ENCODE assay signal across 8 cellular contexts in the genomic region with DNA sequence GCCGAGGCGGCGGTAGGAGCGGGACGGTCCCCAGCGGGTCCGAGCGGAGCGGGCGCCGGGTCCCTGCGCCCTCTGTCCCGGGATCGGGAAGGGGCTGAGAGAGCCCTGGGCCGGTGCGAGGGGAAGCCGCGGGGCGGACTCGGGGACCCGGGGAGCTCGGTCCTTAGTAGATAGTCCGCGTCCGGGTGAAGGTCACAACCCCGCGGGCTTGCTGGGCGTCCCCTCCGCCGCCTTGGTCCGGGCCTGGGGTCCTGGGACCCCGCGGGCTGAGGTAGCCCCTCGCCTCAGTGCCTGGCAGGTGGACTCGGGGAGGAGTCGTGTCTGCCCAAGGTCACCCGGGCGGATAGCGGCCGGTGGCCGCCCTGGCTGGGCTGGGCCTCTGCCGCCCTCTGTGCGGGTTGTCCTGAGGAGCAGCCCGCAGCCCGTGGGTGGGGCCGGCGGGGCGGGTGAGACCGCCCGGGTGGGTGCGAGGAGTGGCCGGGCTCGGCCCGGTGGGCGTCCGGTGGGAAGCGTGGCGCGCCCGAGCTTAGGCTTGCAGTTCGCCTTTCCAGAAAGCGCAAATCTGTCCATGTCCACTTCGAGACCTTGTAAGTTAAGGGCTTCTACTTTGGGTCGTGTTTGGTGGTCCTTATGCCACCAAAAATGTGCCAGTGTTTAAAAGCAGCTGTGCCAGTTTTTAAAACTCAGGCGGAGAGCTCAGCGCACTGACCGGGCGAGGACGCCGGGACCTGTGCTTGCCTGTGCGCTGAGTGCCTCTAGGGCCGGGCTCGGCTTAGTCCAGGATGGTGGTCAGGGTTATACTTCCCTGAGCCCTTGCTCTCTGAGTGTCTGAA. TPM values are rescaled to one million over a fixed set of nuclear protein-coding genes. Genes with fewer than 3 reads are reported as not detected.
DNase-seq lines count a peak whose midpoint lies in the region; ATAC-seq, FAIRE-seq and TF ChIP-seq lines count a peak whose summit lies in the region.

No MANE protein-coding gene starts in this region.

- H3K4me3 ChIP-seq in WI38 (ENCODE audit: low read depth, low read length) (peak overlapping the region; percentile 93), endothelial cell of umbilical vein (replicated peaks in 1 of 3; ENCODE audit: insufficient read depth in 1 of 3, low read depth in 1 of 3, low read length in 3 of 3) (peak overlapping the region; percentile 86 to 95 (median 94)), mucosa of stomach (ENCODE audit: low read length) (peak overlapping the region; percentile 62), transverse colon (peak overlapping the region; percentile 89 to 99 (median 96))

- TF ChIP-seq CTCF in WI38 (IDR thresholded peaks at IDR 0.05; ENCODE audit: low read depth, low read length) (no peak), endothelial cell of umbilical vein (IDR thresholded peaks at IDR 0.05; ENCODE audit: extremely low read depth in 1 of 2, insufficient read depth in 1 of 2, low read depth in 1 of 2, low read length in 2 of 2) (no peak), transverse colon (IDR thresholded peaks at IDR 0.05) (no peak)

- H3K9me3 ChIP-seq in endothelial cell of umbilical vein (replicated peaks; ENCODE audit: control insufficient read depth, insufficient read depth, low read length), result no peaks in the 10 kb centered on the region
- no peaks in the 10 kb centered on the region for H3K9me3 ChIP-seq in mucosa of stomach (ENCODE audit: control insufficient read depth, low read length)
- no peaks in the 10 kb centered on the region for H3K9me3 ChIP-seq in transverse colon

- peak; percentile 31 for ATAC-seq in GM21528 (IDR thresholded peaks at IDR 0.05; ENCODE audit: low FRiP score, unreplicated experiment)

- no TSS peak for BruUV-seq in endothelial cell of umbilical vein (replicated peaks; lab: Mats Ljungman, UMichigan)

- H3K4me1 ChIP-seq in endothelial cell of umbilical vein (ENCODE audit: control insufficient read depth, extremely low read depth, insufficient read depth, low read length) (peaks cover 44% of the 10 kb centered on the region), mucosa of stomach (ENCODE audit: control insufficient read depth, insufficient read depth, low read length) (no peaks in the 10 kb centered on the region), transverse colon (peaks cover 0 to 48% (median 17%) of the 10 kb centered on the region in 4 donors)

- dilution Hi-C loops in endothelial cell of umbilical vein (cut with MboI; ENCODE audit: extremely low pct_ligation_motif_present, low sequenced_read_pairs), result no loop called here

- intact Hi-C loops in endothelial cell of umbilical vein (cut with micrococcal nuclease) (loop anchor here (1.0 to 2.0 kb wide), 3 partner anchors 30 to 92 kb away; partner anchors contain the start of gene PDCD6), transverse colon (cut with DNase I; ENCODE audit: low total_unique reads) (no loop called here)

- peaks cover 5% of the 10 kb centered on the region for H4K20me1 ChIP-seq in endothelial cell of umbilical vein (replicated peaks; ENCODE audit: control insufficient read depth, extremely low read depth, insufficient read depth, low read length)

- H3K4me2 ChIP-seq in endothelial cell of umbilical vein (ENCODE audit: insufficient read depth, low read length), result peak overlapping the region; percentile 99

- CTCF ChIA-PET in endothelial cell of umbilical vein (lab: Charles Lee), result interaction anchor here (1.0 to 3.5 kb wide), 8 partner anchors 11 to 228 kb away, joined by 3 to 36 read pairs (median 3); no protein-coding TSS in a partner anchor

- no peak for TF ChIP-seq EP300 in transverse colon (IDR thresholded peaks at IDR 0.05; ENCODE audit: low read depth)

- WGBS in transverse colon (ENCODE audit: low coverage in 1 of 2), 2 donors, result 0% methylated on average over 1 to 16 of the region's 73 CpGs

- H3K27ac ChIP-seq in endothelial cell of umbilical vein (ENCODE audit: insufficient read depth, low read depth, low read length) (peak overlapping the region; percentile 70), transverse colon (peak overlapping the region; percentile 91 to 97 (median 96))

- H3K27me3 ChIP-seq in endothelial cell of umbilical vein (ENCODE audit: control insufficient read depth in 2 of 2, insufficient read depth in 2 of 2, low read length in 2 of 2) (no peaks in the 10 kb centered on the region), mucosa of stomach (ENCODE audit: control insufficient read depth, insufficient read depth, low read length) (no peaks in the 10 kb centered on the region), transverse colon (no peaks in the 10 kb centered on the region)

- POLR2A ChIA-PET in endothelial cell of umbilical vein (lab: Charles Lee), result interaction anchor here (1.1 to 1.4 kb wide), 2 partner anchors 30 to 52 kb away, joined by 3 read pairs; partner anchors contain the start of gene PDCD6

- TF ChIP-seq POLR2A in endothelial cell of umbilical vein (IDR thresholded peaks at IDR 0.05; ENCODE audit: low read depth, low read length) (no peak), transverse colon (IDR thresholded peaks at IDR 0.05) (no peak)

- H3K36me3 ChIP-seq in endothelial cell of umbilical vein (ENCODE audit: control insufficient read depth in 2 of 2, extremely low read depth in 1 of 2, insufficient read depth in 2 of 2, low read length in 2 of 2), result no peaks in the 10 kb centered on the region
- no peaks in the 10 kb centered on the region for H3K36me3 ChIP-seq in mucosa of stomach (ENCODE audit: control insufficient read depth, insufficient read depth, low read length)
- no peaks in the 10 kb centered on the region for H3K36me3 ChIP-seq in transverse colon

- H3K9me1 ChIP-seq in endothelial cell of umbilical vein (replicated peaks; ENCODE audit: control insufficient read depth, extremely low read depth, insufficient read depth, low read length), result no peaks in the 10 kb centered on the region

- peak overlapping the region; percentile 50 for H2AFZ ChIP-seq in endothelial cell of umbilical vein (ENCODE audit: low read depth, low read length)

- in situ Hi-C loops in transverse colon (cut with MboI; ENCODE audit: low pct_ligation_motif_present in 1 of 4, low pct_unique_long_range_greater_than_20kb in 1 of 4, low sequenced_read_pairs in 3 of 4), result no loop called here

- H3K79me2 ChIP-seq in endothelial cell of umbilical vein (ENCODE audit: control insufficient read depth, insufficient read depth, low read length), result peaks cover 66% of the 10 kb centered on the region

- peak overlapping the region; percentile 79 for H3K9ac ChIP-seq in endothelial cell of umbilical vein (replicated peaks; ENCODE audit: extremely low read depth, insufficient read depth, low read length)
- H3K9ac ChIP-seq in mucosa of stomach (ENCODE audit: low read length), result peak overlapping the region; percentile 88

- DNase-seq in ELR (ENCODE audit: low read depth) (peak; percentile 65), HuH-7.5 (ENCODE audit: low spot score) (peak; percentile 23), endothelial cell of umbilical vein (ENCODE audit: low read depth, low spot score) (peak; percentile 56), transverse colon (peak; percentile 50), NCI-H446 treated with DMSO at 0.1 percent for 48 hours (lab: John Stamatoyannopoulos, UW) (no peak)

- no peak for FAIRE-seq in endothelial cell of umbilical vein (lab: Jason Lieb, UNC)

TF ChIP-seq in endothelial cell of umbilical vein, 7 proteins besides CTCF, POLR2A, EP300 and RAD21 (continues in another document):
- TF ChIP-seq JUN (IDR thresholded peaks at IDR 0.05; ENCODE audit: borderline replicate concordance, insufficient read depth, insufficient read length, low read depth), result no peak

RNA-seq across cellular contexts. Expression of gene SDHA, which starts 0.6 kb away (rescaled TPM):
- total RNA-seq in endothelial cell of umbilical vein (142 and 153 TPM in 2 replicates), transverse colon (100 to 1,000 TPM; 155 to 471 (median 250) TPM)
- polyA plus RNA-seq in endothelial cell of umbilical vein, result 97.0 and 121 TPM in 2 replicates
- 87.2 and 103 TPM in 2 replicates for polyA plus RNA-seq in endothelial cell of umbilical vein (2011; cell fraction: cytosol; rRNA removed)
- polyA plus RNA-seq in endothelial cell of umbilical vein (2011; cell fraction: nucleus; rRNA removed), result 131 and 141 TPM in 2 replicates
- polyA plus RNA-seq in endothelial cell of umbilical vein (2012), result 179 and 191 TPM in 2 replicates
- polyA minus RNA-seq in endothelial cell of umbilical vein, result 273 and 275 TPM in 2 replicates
- polyA minus RNA-seq in endothelial cell of umbilical vein (2011; cell fraction: cytosol; rRNA and poly(A)+ RNA removed), result 203 TPM
- 149 and 158 TPM in 2 replicates for polyA minus RNA-seq in endothelial cell of umbilical vein (2011; cell fraction: nucleus; rRNA and poly(A)+ RNA removed)

RNA-seq across cellular contexts. Expression of gene CCDC127, which starts 0.7 kb away (rescaled TPM):
- 5.3 and 6.3 TPM in 2 replicates for total RNA-seq in endothelial cell of umbilical vein
- polyA plus RNA-seq in endothelial cell of umbilical vein, result 3.2 and 3.4 TPM in 2 replicates
- polyA plus RNA-seq in endothelial cell of umbilical vein (2011; cell fraction: cytosol; rRNA removed), result 3.9 and 4.0 TPM in 2 replicates
- 3.8 TPM in 2 replicates for polyA plus RNA-seq in endothelial cell of umbilical vein (2011; cell fraction: nucleus; rRNA removed)
- polyA plus RNA-seq in endothelial cell of umbilical vein (2012), result 3.3 TPM in 2 replicates
- polyA minus RNA-seq in endothelial cell of umbilical vein, result 3.8 and 5.7 TPM in 2 replicates
- polyA minus RNA-seq in endothelial cell of umbilical vein (2011; cell fraction: cytosol; rRNA and poly(A)+ RNA removed), result 3.9 TPM
- 3.4 and 4.7 TPM in 2 replicates for polyA minus RNA-seq in endothelial cell of umbilical vein (2011; cell fraction: nucleus; rRNA and poly(A)+ RNA removed)
- total RNA-seq in transverse colon, result 1 to 10 TPM; 1.2 to 4.9 (median 4.8) TPM

RNA-seq across cellular contexts. Expression of gene LRRC14B, which starts 27.4 kb away (rescaled TPM):
- total RNA-seq in endothelial cell of umbilical vein (not detected in 2 replicates), transverse colon (not detected)
- not detected in 2 replicates for polyA plus RNA-seq in endothelial cell of umbilical vein
- not detected in 2 replicates for polyA plus RNA-seq in endothelial cell of umbilical vein (2011; cell fraction: cytosol; rRNA removed)
- polyA plus RNA-seq in endothelial cell of umbilical vein (2011; cell fraction: nucleus; rRNA removed), result not detected in 2 replicates
- not detected in 2 replicates for polyA plus RNA-seq in endothelial cell of umbilical vein (2012)
- not detected in 2 replicates for polyA minus RNA-seq in endothelial cell of umbilical vein
- not detected for polyA minus RNA-seq in endothelial cell of umbilical vein (2011; cell fraction: cytosol; rRNA and poly(A)+ RNA removed)
- not detected in 2 replicates for polyA minus RNA-seq in endothelial cell of umbilical vein (2011; cell fraction: nucleus; rRNA and poly(A)+ RNA removed)

RNA-seq across cellular contexts. Expression of gene PDCD6, which starts 52.8 kb away (rescaled TPM):
- total RNA-seq in endothelial cell of umbilical vein, result 79.8 and 83.3 TPM in 2 replicates
- polyA plus RNA-seq in endothelial cell of umbilical vein, result 223 and 247 TPM in 2 replicates
- polyA plus RNA-seq in endothelial cell of umbilical vein (2011; cell fraction: cytosol; rRNA removed), result 206 and 215 TPM in 2 replicates
- 155 and 164 TPM in 2 replicates for polyA plus RNA-seq in endothelial cell of umbilical vein (2011; cell fraction: nucleus; rRNA removed)
- polyA plus RNA-seq in endothelial cell of umbilical vein (2012), result 109 and 126 TPM in 2 replicates
- polyA minus RNA-seq in endothelial cell of umbilical vein, result 160 and 180 TPM in 2 replicates
- 129 TPM for polyA minus RNA-seq in endothelial cell of umbilical vein (2011; cell fraction: cytosol; rRNA and poly(A)+ RNA removed)
- polyA minus RNA-seq in endothelial cell of umbilical vein (2011; cell fraction: nucleus; rRNA and poly(A)+ RNA removed), result 47.2 and 48.4 TPM in 2 replicates
- 100 to 1,000 TPM in 1 of 4 donors, 10 to 100 TPM in 3; 85.3 to 112 (median 86.3) TPM for total RNA-seq in transverse colon
